Comparison of ENCODE assay signal across 7 cellular contexts in genomic region chr19:42714000-42714399, GRCh38. TPM values are rescaled to one million over a fixed set of nuclear protein-coding genes. Genes with fewer than 3 reads are reported as not detected.
"Had no signal": no experiment of that assay in that cellular context is flagged by ENCODE, and none has a peak within 500 bp of the region (broad histone marks: within the 10 kb centered on the region; RNA-seq: fewer than 3 reads in every experiment).

No MANE protein-coding gene starts in this region.

RNA-seq across cellular contexts. Expression of gene PSG3, which starts 26.3 kb away (rescaled TPM):
- total RNA-seq: GM23248, GM23338, H1, H7, H9, HFFc6 had no signal
- polyA plus RNA-seq: GM23338, H1 had no signal

RNA-seq across cellular contexts. Expression of gene PSG8, which starts 51.5 kb away (rescaled TPM):
- total RNA-seq: GM23248, GM23338, H1, H4, H7, H9 had no signal
- polyA plus RNA-seq: H1 had no signal
